In genomic region chr11:61955031-61955415, GRCh38 we compare ENCODE assay signal across 8 cellular contexts. TPM values are rescaled to one million over a fixed set of nuclear protein-coding genes. Genes with fewer than 3 reads are reported as not detected.
DNase-seq lines count a peak whose midpoint lies in the region; ATAC-seq, FAIRE-seq and TF ChIP-seq lines count a peak whose summit lies in the region.

No MANE protein-coding gene starts in this region.

- FAIRE-seq in astrocyte (lab: Jason Lieb, UNC) = no peak

- no peaks in the 10 kb centered on the region for H4K20me1 ChIP-seq in astrocyte (ENCODE audit: insufficient read depth, low read length)

- H3K36me3 ChIP-seq in astrocyte (ENCODE audit: insufficient read depth, low read length) (no peaks in the 10 kb centered on the region), rectal smooth muscle tissue (ENCODE audit: control insufficient read depth, insufficient read depth, low read length) (peaks cover 6% of the 10 kb centered on the region)

- H3K4me1 ChIP-seq in astrocyte (ENCODE audit: insufficient read depth, low read length) = peaks cover 9% of the 10 kb centered on the region
- H3K4me1 ChIP-seq in rectal smooth muscle tissue (ENCODE audit: control insufficient read depth, insufficient read depth, low read length) = no peaks in the 10 kb centered on the region

- peaks cover 27% of the 10 kb centered on the region for H3K27me3 Mint-ChIP-seq in astrocyte (ENCODE audit: low read depth, unreplicated experiment)

- H3K27ac Mint-ChIP-seq in astrocyte (ENCODE audit: unreplicated experiment) = no peak overlapping the region

- no peaks in the 10 kb centered on the region for H3K79me2 ChIP-seq in astrocyte (ENCODE audit: insufficient read depth, low read length)

- peaks cover 4% of the 10 kb centered on the region for H3K9me3 Mint-ChIP-seq in astrocyte (ENCODE audit: unreplicated experiment)

- H3K27ac ChIP-seq in astrocyte (ENCODE audit: low read depth, low read length) (no peak overlapping the region), rectal smooth muscle tissue (ENCODE audit: low read depth, low read length) (peak overlapping the region; percentile 61)

- H3K27me3 ChIP-seq in astrocyte (ENCODE audit: insufficient read depth, low read length) (peaks cover 5% of the 10 kb centered on the region), rectal smooth muscle tissue (ENCODE audit: control insufficient read depth, insufficient read depth, low read length) (no peaks in the 10 kb centered on the region)

- TF ChIP-seq CTCF in astrocyte (IDR thresholded peaks at IDR 0.05; ENCODE audit: insufficient read depth, low read depth, low read length) = no peak

- ATAC-seq in HG02798 (IDR thresholded peaks at IDR 0.05; ENCODE audit: poor library complexity, unreplicated experiment) = no peak
- ATAC-seq in HG02759 (IDR thresholded peaks at IDR 0.05; ENCODE audit: unreplicated experiment) = no peak

- H3K4me3 ChIP-seq in astrocyte (ENCODE audit: insufficient read depth, low read depth, low read length) (no peak overlapping the region), rectal smooth muscle tissue (ENCODE audit: low read length) (peak overlapping the region; percentile 52)

- H3K4me2 ChIP-seq in astrocyte (ENCODE audit: low read length) = peak overlapping the region; percentile 77

- H3K36me3 Mint-ChIP-seq in astrocyte (ENCODE audit: low read depth, unreplicated experiment) = peaks cover 7% of the 10 kb centered on the region

- DNase-seq in NCI-H82 (lab: John Stamatoyannopoulos, UW) (peak; percentile 24), NCI-H82 treated with DMSO at 0.1 percent for 48 hours (lab: John Stamatoyannopoulos, UW; ENCODE audit: unreplicated experiment) (no peak), astrocyte (ENCODE audit: low read depth) (peak; percentile 40), hepatic stellate cell (ENCODE audit: low spot score) (peak; percentile 93), COLO668 (lab: John Stamatoyannopoulos, UW; ENCODE audit: unreplicated experiment) (no peak)

- peak overlapping the region; percentile 40 for H3K4me3 Mint-ChIP-seq in astrocyte (ENCODE audit: unreplicated experiment)

- peak overlapping the region; percentile 63 for H2AFZ ChIP-seq in astrocyte (ENCODE audit: low read depth, low read length)

- no peaks in the 10 kb centered on the region for H3K9me3 ChIP-seq in astrocyte (ENCODE audit: insufficient read depth, low read depth, low read length)

- H3K4me1 Mint-ChIP-seq in astrocyte (ENCODE audit: low read depth, unreplicated experiment) = no peaks in the 10 kb centered on the region

- H3K9ac ChIP-seq in astrocyte (ENCODE audit: low read length) (peak overlapping the region; percentile 14), rectal smooth muscle tissue (ENCODE audit: low read length) (no peak overlapping the region)

RNA-seq across cellular contexts. Expression of gene BEST1, which starts 4.9 kb away (rescaled TPM):
- total RNA-seq in astrocyte = 0.60 and 0.66 TPM in 2 replicates

RNA-seq across cellular contexts. Expression of gene FTH1, which starts 12.4 kb away (rescaled TPM):
- total RNA-seq in astrocyte = 2,052 and 2,092 TPM in 2 replicates

RNA-seq across cellular contexts. Expression of gene RAB3IL1, which starts 37.7 kb away (rescaled TPM):
- 0.91 and 1.7 TPM in 2 replicates for total RNA-seq in astrocyte

Comparison
In these comparisons a context has a peak if more than half of its experiments do, and no peak if none do; other contexts are left out.
1. DNase-seq: peak in NCI-H82 (single experiment), astrocyte (single experiment) and hepatic stellate cell (single experiment); none in NCI-H82 treated with DMSO at 0.1 percent for 48 hours (single experiment) and COLO668 (single experiment).